Comparison of ENCODE assay signal across 20 cellular contexts in the genomic region with DNA sequence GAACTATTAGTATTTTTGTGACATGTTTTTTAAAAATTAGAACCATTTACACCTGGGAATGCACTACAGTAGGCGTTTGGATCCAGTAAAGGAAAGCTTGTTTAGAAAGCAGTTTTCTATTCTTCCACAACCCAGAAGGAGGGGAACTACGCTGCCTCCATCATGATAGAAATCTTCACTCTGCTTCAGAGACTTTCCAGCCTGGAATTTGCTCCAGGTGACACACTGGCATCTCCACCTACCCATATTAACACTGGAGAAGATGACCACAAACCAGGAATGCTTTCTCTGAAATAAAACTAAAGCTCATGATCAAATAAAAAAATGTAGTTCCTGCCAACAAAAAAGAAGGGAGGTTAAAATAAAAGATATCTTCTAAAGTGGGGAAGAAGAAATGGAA.
A peak's percentile ranks its signal among the peaks of the same experiment; 100 is the strongest.
DNase-seq lines count a peak whose midpoint lies in the region; ATAC-seq and TF ChIP-seq lines count a peak whose summit lies in the region.
"Had no signal": no experiment of that assay in that cellular context is flagged by ENCODE, and none has a peak within 500 bp of the region (broad histone marks: within the 10 kb centered on the region; RNA-seq: fewer than 3 reads in every experiment).

No MANE protein-coding gene starts in this region.

- peak overlapping the region; percentile 39; the same call in 1 of the 2 replicates for H3K27ac Mint-ChIP-seq in GM23338
- H3K27ac Mint-ChIP-seq: CD14-positive monocyte; CD4-positive, alpha-beta memory T cell; CD4-positive, CD25-positive, alpha-beta regulatory T cell; CD8-positive, alpha-beta memory T cell had no signal

- H3K9me3 Mint-ChIP-seq in GM23338, result no peaks in the 10 kb centered on the region
- H3K9me3 Mint-ChIP-seq: CD4-positive, CD25-positive, alpha-beta regulatory T cell had no signal

- no peak overlapping the region for H3K4me3 ChIP-seq in right atrium auricular region
- H3K4me3 ChIP-seq in GM23338, result no peak overlapping the region
- H3K4me3 ChIP-seq: BLaER1 had no signal

- H3K4me1 Mint-ChIP-seq in GM23338, result peaks cover 55% of the 10 kb centered on the region
- H3K4me1 Mint-ChIP-seq: CD14-positive monocyte; CD4-positive, alpha-beta memory T cell; CD4-positive, CD25-positive, alpha-beta regulatory T cell; CD8-positive, alpha-beta memory T cell had no signal

- H3K36me3 Mint-ChIP-seq in GM23338 (ENCODE audit: low read depth), result no peaks in the 10 kb centered on the region; the same call in 2 of the 3 replicates
- H3K36me3 Mint-ChIP-seq: CD14-positive monocyte; CD4-positive, alpha-beta memory T cell; CD4-positive, CD25-positive, alpha-beta regulatory T cell; CD8-positive, alpha-beta memory T cell had no signal

- H3K27me3 ChIP-seq in right atrium auricular region, result no peaks in the 10 kb centered on the region
- no peaks in the 10 kb centered on the region for H3K27me3 ChIP-seq in GM23338 (ENCODE audit: insufficient read depth)
- H3K27me3 ChIP-seq: BE2C, BLaER1 had no signal

- no peaks in the 10 kb centered on the region for H3K9me3 ChIP-seq in right atrium auricular region
- H3K9me3 ChIP-seq: BE2C, BLaER1 had no signal

- intact Hi-C loops in left cardiac atrium (cut with DNase I), result no loop called here

- H3K4me1 ChIP-seq in right atrium auricular region, result no peaks in the 10 kb centered on the region
- peaks cover 52% of the 10 kb centered on the region for H3K4me1 ChIP-seq in GM23338 (ENCODE audit: insufficient read depth)
- H3K4me1 ChIP-seq: BE2C had no signal

- H3K79me2 ChIP-seq in GM23338 (replicated peaks; ENCODE audit: insufficient read depth), result no peaks in the 10 kb centered on the region

- DNase-seq in right atrium auricular region (ENCODE audit: low spot score) (peak; percentile 5), left cardiac atrium (no peak), GM23338 (ENCODE audit: low spot score) (no peak), islet precursor cell (peak; percentile 19), SW 1271 (lab: John Stamatoyannopoulos, UW) (no peak)
- DNase-seq: 8988T; ACHN; BE2C; C1 segment of cervical spinal cord; Calu3; CD4-positive, alpha-beta memory T cell; CD4-positive, CD25-positive, alpha-beta regulatory T cell; CD8-positive, alpha-beta memory T cell; COR-L47; DMS79 treated with DMSO at 0.1 percent for 48 hours; GF-D8 had no signal

- H3F3A ChIP-seq in GM23338 (replicated peaks; ENCODE audit: low read depth), result peaks cover 5% of the 10 kb centered on the region

- H3K9me2 ChIP-seq in GM23338 (ENCODE audit: insufficient read depth), result peaks cover 15% of the 10 kb centered on the region; the same call in 1 of the 2 replicates

- TF ChIP-seq CTCF in right atrium auricular region (IDR thresholded peaks at IDR 0.05), result no peak
- no peak for TF ChIP-seq CTCF in GM23338 (conservative IDR thresholded peaks at IDR 0.05; ENCODE audit: low read depth in 2 of 2)

- peaks cover 16% of the 10 kb centered on the region for H3K27me3 Mint-ChIP-seq in GM23338 (ENCODE audit: insufficient read depth, low read depth, poor library complexity)

- no peak overlapping the region for H2AFZ ChIP-seq in GM23338

- no peak overlapping the region for H3K4me2 ChIP-seq in GM23338
- H3K4me2 ChIP-seq: BLaER1 had no signal

- H4K20me1 ChIP-seq in GM23338 (replicated peaks; ENCODE audit: insufficient read depth), result no peaks in the 10 kb centered on the region
- H4K20me1 ChIP-seq: BLaER1 had no signal

- no peak overlapping the region for H3K4me3 Mint-ChIP-seq in GM23338
- H3K4me3 Mint-ChIP-seq: CD14-positive monocyte; CD4-positive, alpha-beta memory T cell; CD4-positive, CD25-positive, alpha-beta regulatory T cell; CD8-positive, alpha-beta memory T cell had no signal

- ATAC-seq in left cardiac atrium, result no peak
- no peak for ATAC-seq in GM23338
- ATAC-seq in HG02678 (IDR thresholded peaks at IDR 0.05; ENCODE audit: unreplicated experiment), result no peak
- ATAC-seq in GM21529 (IDR thresholded peaks at IDR 0.05; ENCODE audit: unreplicated experiment), result no peak

- H3K27ac ChIP-seq in right atrium auricular region, result no peak overlapping the region
- no peak overlapping the region for H3K27ac ChIP-seq in GM23338 (ENCODE audit: low read depth)
- H3K27ac ChIP-seq: BLaER1 had no signal

- H3K36me3 ChIP-seq in right atrium auricular region (no peaks in the 10 kb centered on the region), GM23338 (ENCODE audit: insufficient read depth) (no peaks in the 10 kb centered on the region)
- H3K36me3 ChIP-seq: BE2C, BLaER1 had no signal

TF ChIP-seq in GM23338, 12 proteins besides CTCF, POLR2A, EP300 and RAD21:
- no peak for TF ChIP-seq ZNF331 (CRISPR knock-in tag; IDR thresholded peaks at IDR 0.05; ENCODE audit: low read depth)
TF ChIP-seq in GM23338: peak in this region for 0.

Comparison
In these comparisons a context has a peak if more than half of its experiments do, and no peak if none do; other contexts are left out.
1. DNase-seq: peak in right atrium auricular region (single experiment) and islet precursor cell (single experiment); none in left cardiac atrium (single experiment), GM23338 (single experiment) and SW 1271 (0 of 2).